Comparison of ENCODE assay signal across 1 cellular context in the genomic region with DNA sequence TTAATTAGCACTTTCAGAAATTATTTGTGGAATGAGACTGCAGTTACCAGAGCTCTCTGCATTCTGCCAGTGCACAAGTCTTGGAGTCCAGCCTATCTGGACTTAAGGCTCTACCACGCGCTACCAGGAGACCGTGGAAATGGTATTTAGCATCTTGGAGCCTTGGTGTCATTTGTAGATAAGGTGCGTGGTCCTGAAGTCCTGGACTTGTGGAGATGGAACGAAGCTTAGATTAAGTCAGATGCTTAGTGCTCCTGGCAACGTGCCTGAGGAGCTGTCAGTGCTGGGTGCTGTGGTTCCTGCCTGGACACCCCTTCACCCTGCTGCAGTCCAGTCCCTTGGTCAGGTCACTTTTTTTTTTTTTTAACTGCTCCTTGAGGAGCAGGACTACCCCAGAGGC.
TF ChIP-seq lines count a peak whose summit lies in the region.

No MANE protein-coding gene starts in this region.

TF ChIP-seq in K562, 482 proteins besides CTCF, POLR2A, EP300 and RAD21 (continued from another document):
- TF ChIP-seq ZNF408 (CRISPR knock-in tag; IDR thresholded peaks at IDR 0.05; ENCODE audit: low read depth): no peak
- TF ChIP-seq HNRNPLL (IDR thresholded peaks at IDR 0.05; ENCODE audit: low read depth, low read length, poor library complexity, severe bottlenecking): peak; percentile 27
- peak; percentile 89 for TF ChIP-seq NCOR1 (IDR thresholded peaks at IDR 0.05)
- peak; percentile 54; the same call in 1 of the 2 replicates for TF ChIP-seq PHB2 (IDR thresholded peaks at IDR 0.05; ENCODE audit: low read depth)
- TF ChIP-seq TRIM24 (IDR thresholded peaks at IDR 0.05): peak; percentile 54 to 59; a peak in 2 of 4 replicates
- TF ChIP-seq MECOM (CRISPR knock-in tag; IDR thresholded peaks at IDR 0.05): peak; percentile 37; the same call in 1 of the 2 replicates
- TF ChIP-seq, protein P1, sequence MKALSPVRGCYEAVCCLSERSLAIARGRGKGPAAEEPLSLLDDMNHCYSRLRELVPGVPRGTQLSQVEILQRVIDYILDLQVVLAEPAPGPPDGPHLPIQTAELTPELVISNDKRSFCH (CRISPR knock-in tag; IDR thresholded peaks at IDR 0.05): no peak
- TF ChIP-seq, protein P1 (tag; IDR thresholded peaks at IDR 0.05): 0 out of 2 replicates have a peak, but pooled peaks have one; percentile 50
- no peak for TF ChIP-seq ZNF780A (CRISPR knock-in tag; IDR thresholded peaks at IDR 0.05)
- no peak for TF ChIP-seq OTX1 (CRISPR knock-in tag; IDR thresholded peaks at IDR 0.05)
- peak in 1 of 2 experiments; percentile 16; a peak in 1 of 4 replicates for TF ChIP-seq ARNT (IDR thresholded peaks at IDR 0.05)
- TF ChIP-seq NRF1 (conservative IDR thresholded peaks at IDR 0.05 in 1 of 2, IDR thresholded peaks at IDR 0.05 in 1 of 2): peak in 1 of 2 experiments; percentile 22; a peak in 1 of 4 replicates
TF ChIP-seq in K562: peak in this region for 91.
